Comparison of ENCODE assay signal across 20 cellular contexts in genomic region chr22:30514252-30514651, GRCh38. TPM values are rescaled to one million over a fixed set of nuclear protein-coding genes. Genes with fewer than 3 reads are reported as not detected.
DNase-seq lines count a peak whose midpoint lies in the region; ATAC-seq, FAIRE-seq and TF ChIP-seq lines count a peak whose summit lies in the region.
"Had no signal": no experiment of that assay in that cellular context is flagged by ENCODE, and none has a peak within 500 bp of the region (broad histone marks: within the 10 kb centered on the region; RNA-seq: fewer than 3 reads in every experiment).

No MANE protein-coding gene starts in this region.

- H3K27ac ChIP-seq in HepG2 (ENCODE audit: extremely low read length, insufficient read depth, low read length), result no peak overlapping the region
- H3K27ac ChIP-seq: C4-2B, GM23248 had no signal

- TF ChIP-seq EP300 in HepG2 (IDR thresholded peaks at IDR 0.05; ENCODE audit: low read depth in 2 of 2, low read length in 2 of 2) (no peak), HepG2 (CRISPR knock-in tag; IDR thresholded peaks at IDR 0.05; ENCODE audit: borderline replicate concordance) (no peak)

- H3K9me3 ChIP-seq in T-helper 17 cell (ENCODE audit: control insufficient read depth, low read length, poor library complexity, severe bottlenecking) (no peaks in the 10 kb centered on the region), HepG2 (ENCODE audit: low read length) (no peaks in the 10 kb centered on the region)
- H3K9me3 ChIP-seq: BE2C, Caco-2, HAP-1 had no signal

- H2AFZ ChIP-seq in HepG2 (ENCODE audit: low read length), result no peak overlapping the region
- H2AFZ ChIP-seq: GM23248 had no signal

- TF ChIP-seq CTCF in HepG2 (CRISPR knock-in tag; IDR thresholded peaks at IDR 0.05), result no peak

- H3K4me1 ChIP-seq in HepG2 (ENCODE audit: insufficient read depth, low read length), result peaks cover 40% of the 10 kb centered on the region
- H3K4me1 ChIP-seq: BE2C, Caco-2, HAP-1 had no signal

- H3K4me2 ChIP-seq in HepG2 (ENCODE audit: low read depth, low read length), result no peak overlapping the region

- no peaks in the 10 kb centered on the region for H3K36me3 Mint-ChIP-seq in T-helper 17 cell (ENCODE audit: low read depth)
- H3K36me3 Mint-ChIP-seq in stimulated activated effector memory CD8-positive, alpha-beta T cell treated with anti-CD3 and anti-CD28 coated beads, Interleukin-12 subunit alpha, Interleukin-12 subunit beta, amount 100 ng/mL, for 72 hours, result no peaks in the 10 kb centered on the region

- FAIRE-seq in HepG2 (lab: Jason Lieb, UNC) (no peak), HTR-8/SVneo (lab: Jason Lieb, UNC) (no peak)
- FAIRE-seq: A204.1, D721Med, GM12892 had no signal

- peaks cover 21% of the 10 kb centered on the region for H3K27me3 Mint-ChIP-seq in T-helper 17 cell
- H3K27me3 Mint-ChIP-seq: CD4-positive, alpha-beta T cell had no signal

- no peaks in the 10 kb centered on the region for H4K20me1 ChIP-seq in HepG2 (ENCODE audit: insufficient read depth, low read length)

- no TSS peak for BruUV-seq in HepG2 (replicated peaks; lab: Mats Ljungman, UMichigan)

- intact Hi-C loops in HepG2 (cut with micrococcal nuclease; ENCODE audit: unreplicated experiment), result no loop called here

- no peak overlapping the region for H3K4me3 ChIP-seq in HepG2 (replicated peaks in 1 of 3; ENCODE audit: insufficient read depth in 1 of 3, low read depth in 2 of 3, low read length in 3 of 3)
- H3K4me3 ChIP-seq: GM23248, HAP-1 had no signal

- in situ Hi-C loops in G401 (cut with HindIII; ENCODE audit: low sequenced_read_pairs), result no loop called here
- in situ Hi-C loops in HepG2 (cut with HindIII; ENCODE audit: extremely low pct_ligation_motif_present, low pct_unique_long_range_greater_than_20kb), result no loop called here

- 0 out of 5 replicates have a peak, but pooled peaks cover 1 to 4% of the 10 kb centered on the region in 2 experiments for H3K27me3 ChIP-seq in HepG2 (ENCODE audit: control insufficient read depth in 1 of 2, insufficient read depth in 2 of 2, low read length in 2 of 2)
- H3K27me3 ChIP-seq: BE2C had no signal

- TF ChIP-seq RAD21 in HepG2 (CRISPR knock-in tag; IDR thresholded peaks at IDR 0.05), result no peak

- DNase-seq in G401 (ENCODE audit: low spot score), result peak; percentile 51
- DNase-seq in T-helper 17 cell, result no peak
- no peak for DNase-seq in HepG2 (ENCODE audit: low spot score)
- DNase-seq in stimulated activated effector memory CD8-positive, alpha-beta T cell treated with anti-CD3 and anti-CD28 coated beads, Interleukin-12 subunit alpha, Interleukin-12 subunit beta, amount 100 ng/mL, for 72 hours (ENCODE audit: low spot score in 2 of 2), result no peak
- no peak for DNase-seq in HTR-8/SVneo (ENCODE audit: insufficient read length, low spot score)
- no peak for DNase-seq in 8988T
- DNase-seq: ACHN; BE2C; Caco-2; CD4-positive, alpha-beta T cell; GDM1; GM23248; KG1 had no signal

- CTCF ChIA-PET in HepG2 (lab: Yijun Ruan, JAX; ENCODE audit: low intra/inter-chr PET ratio, low total read pairs), result no interaction called here

- POLR2A ChIA-PET in HepG2 (lab: Yijun Ruan, JAX), result no interaction called here

- H3K9ac ChIP-seq in HepG2 (ENCODE audit: insufficient read depth, low read depth, low read length), result no peak overlapping the region
- H3K9ac ChIP-seq: GM23248 had no signal

- 0% methylated on average over 1 of the region's 4 CpGs for WGBS in HepG2 (ENCODE audit: low lambda C conversion rate)

- no peaks in the 10 kb centered on the region for H3K79me2 ChIP-seq in HepG2 (ENCODE audit: insufficient read depth, low read length)

- H3K9me3 Mint-ChIP-seq in stimulated activated effector memory CD8-positive, alpha-beta T cell treated with anti-CD3 and anti-CD28 coated beads, Interleukin-12 subunit alpha, Interleukin-12 subunit beta, amount 100 ng/mL, for 72 hours, result no peaks in the 10 kb centered on the region
- H3K9me3 Mint-ChIP-seq: CD4-positive, alpha-beta T cell had no signal

- ATAC-seq in T-helper 17 cell (no peak), HepG2 (peak; percentile 76), HG03521 (IDR thresholded peaks at IDR 0.05; ENCODE audit: unreplicated experiment) (no peak)
- ATAC-seq in stimulated activated effector memory CD8-positive, alpha-beta T cell treated with anti-CD3 and anti-CD28 coated beads, Interleukin-12 subunit alpha, Interleukin-12 subunit beta, amount 100 ng/mL, for 72 hours, result no peak

- TF ChIP-seq POLR2A in HepG2 (IDR thresholded peaks at IDR 0.05; ENCODE audit: insufficient read depth in 1 of 2, low read depth in 2 of 2, low read length in 2 of 2), result no peak

- H3K36me3 ChIP-seq in HepG2 (replicated peaks in 1 of 2; ENCODE audit: control insufficient read depth in 1 of 2, insufficient read depth in 2 of 2, low read length in 2 of 2), result no peaks in the 10 kb centered on the region
- H3K36me3 ChIP-seq: BE2C, HAP-1 had no signal

- no peaks in the 10 kb centered on the region for H3K4me1 Mint-ChIP-seq in T-helper 17 cell
- H3K4me1 Mint-ChIP-seq in stimulated activated effector memory CD8-positive, alpha-beta T cell treated with anti-CD3 and anti-CD28 coated beads, Interleukin-12 subunit alpha, Interleukin-12 subunit beta, amount 100 ng/mL, for 72 hours, result no peaks in the 10 kb centered on the region

- peak overlapping the region; percentile 19 for H3K4me3 Mint-ChIP-seq in T-helper 17 cell
- no peak overlapping the region for H3K4me3 Mint-ChIP-seq in stimulated activated effector memory CD8-positive, alpha-beta T cell treated with anti-CD3 and anti-CD28 coated beads, Interleukin-12 subunit alpha, Interleukin-12 subunit beta, amount 100 ng/mL, for 72 hours
- H3K4me3 Mint-ChIP-seq: CD4-positive, alpha-beta T cell had no signal

- no peak overlapping the region for H3K27ac Mint-ChIP-seq in T-helper 17 cell
- H3K27ac Mint-ChIP-seq in stimulated activated effector memory CD8-positive, alpha-beta T cell treated with anti-CD3 and anti-CD28 coated beads, Interleukin-12 subunit alpha, Interleukin-12 subunit beta, amount 100 ng/mL, for 72 hours, result peak overlapping the region; percentile 38
- H3K27ac Mint-ChIP-seq: CD4-positive, alpha-beta T cell had no signal

RNA-seq across cellular contexts. Expression of gene SEC14L4, which starts 8.8 kb away (rescaled TPM):
- total RNA-seq in G401 (2014; rRNA removed; shearing (Covaris generic)), result not detected in 2 replicates
- total RNA-seq in T-helper 17 cell (not detected), HepG2 (2016; rRNA removed; fragmentation: Illumina TruSeq; extraction: Trizol) (not detected in 2 replicates)
- total RNA-seq in HepG2 (2016; cell fraction: cytosol; rRNA removed; fragmentation: Illumina TruSeq; extraction: Trizol; ENCODE audit: low read depth), result not detected in 2 replicates
- 0.04 TPM in 1 of 2 replicates, not detected in the other for total RNA-seq in HepG2 (2016; cell fraction: insoluble cytoplasmic fraction; rRNA removed; fragmentation: Illumina TruSeq; extraction: Trizol)
- not detected in 2 replicates for total RNA-seq in HepG2 (2016; cell fraction: membrane; rRNA removed; fragmentation: Illumina TruSeq; extraction: Trizol)
- total RNA-seq in HepG2 (2016; cell fraction: nucleus; rRNA removed; fragmentation: Illumina TruSeq; extraction: Trizol), result not detected in 2 replicates
- 0.59 and 0.93 TPM in 2 replicates for polyA plus RNA-seq in HepG2 (2011; rRNA removed)
- polyA plus RNA-seq in HepG2 (2011; cell fraction: cytosol; rRNA removed), result 0.39 and 0.47 TPM in 2 replicates
- polyA plus RNA-seq in HepG2 (2011; cell fraction: nucleus; rRNA removed), result 1.6 and 2.3 TPM in 2 replicates
- 0.58 and 0.65 TPM in 2 replicates for polyA plus RNA-seq in HepG2 (2012)
- not detected in 2 replicates for polyA plus RNA-seq in HepG2 (2016; cell fraction: cytosol; fragmentation: Illumina TruSeq; extraction: Trizol; ENCODE audit: low read depth)
- polyA plus RNA-seq in HepG2 (2016; cell fraction: insoluble cytoplasmic fraction; fragmentation: Illumina TruSeq; extraction: Trizol; ENCODE audit: low read depth), result not detected in 2 replicates
- polyA plus RNA-seq in HepG2 (2016; cell fraction: membrane; fragmentation: Illumina TruSeq; extraction: Trizol; ENCODE audit: low read depth), result not detected in 2 replicates
- not detected in 2 replicates for polyA plus RNA-seq in HepG2 (2016; cell fraction: nucleus; fragmentation: Illumina TruSeq; extraction: Trizol; ENCODE audit: insufficient read depth, low read depth)
- 0.94 and 6.3 TPM in 2 replicates for polyA minus RNA-seq in HepG2 (2011; rRNA and poly(A)+ RNA removed; ENCODE audit: low replicate concordance)
- 0.40 TPM in 1 of 2 replicates, not detected in the other for polyA minus RNA-seq in HepG2 (2011; cell fraction: cytosol; rRNA and poly(A)+ RNA removed)
- polyA minus RNA-seq in HepG2 (2011; cell fraction: nucleus; rRNA and poly(A)+ RNA removed), result 0.13 and 0.99 TPM in 2 replicates
- total RNA-seq: Caco-2; CD4-positive, alpha-beta T cell; H4 had no signal

RNA-seq across cellular contexts. Expression of gene SEC14L6, which starts 32.3 kb away (rescaled TPM):
- total RNA-seq in G401 (2014; rRNA removed; shearing (Covaris generic)), result not detected in 2 replicates
- total RNA-seq in T-helper 17 cell (not detected), HepG2 (2016; rRNA removed; fragmentation: Illumina TruSeq; extraction: Trizol) (0.09 and 0.11 TPM in 2 replicates)
- not detected in 2 replicates for total RNA-seq in HepG2 (2016; cell fraction: cytosol; rRNA removed; fragmentation: Illumina TruSeq; extraction: Trizol; ENCODE audit: low read depth)
- 0.04 and 0.09 TPM in 2 replicates for total RNA-seq in HepG2 (2016; cell fraction: insoluble cytoplasmic fraction; rRNA removed; fragmentation: Illumina TruSeq; extraction: Trizol)
- 0.17 and 0.19 TPM in 2 replicates for total RNA-seq in HepG2 (2016; cell fraction: membrane; rRNA removed; fragmentation: Illumina TruSeq; extraction: Trizol)
- 0.16 and 0.34 TPM in 2 replicates for total RNA-seq in HepG2 (2016; cell fraction: nucleus; rRNA removed; fragmentation: Illumina TruSeq; extraction: Trizol)
- polyA plus RNA-seq in HepG2 (2011; rRNA removed), result 9.3 and 13.7 TPM in 2 replicates
- 4.5 and 7.7 TPM in 2 replicates for polyA plus RNA-seq in HepG2 (2011; cell fraction: cytosol; rRNA removed)
- polyA plus RNA-seq in HepG2 (2011; cell fraction: nucleus; rRNA removed), result 19.8 and 19.9 TPM in 2 replicates
- 4.9 and 5.3 TPM in 2 replicates for polyA plus RNA-seq in HepG2 (2012)
- 0.11 TPM in 1 of 2 replicates, not detected in the other for polyA plus RNA-seq in HepG2 (2016; cell fraction: cytosol; fragmentation: Illumina TruSeq; extraction: Trizol; ENCODE audit: low read depth)
- 0.13 and 0.31 TPM in 2 replicates for polyA plus RNA-seq in HepG2 (2016; cell fraction: insoluble cytoplasmic fraction; fragmentation: Illumina TruSeq; extraction: Trizol; ENCODE audit: low read depth)
- polyA plus RNA-seq in HepG2 (2016; cell fraction: membrane; fragmentation: Illumina TruSeq; extraction: Trizol; ENCODE audit: low read depth), result 0.05 and 0.07 TPM in 2 replicates
- polyA plus RNA-seq in HepG2 (2016; cell fraction: nucleus; fragmentation: Illumina TruSeq; extraction: Trizol; ENCODE audit: insufficient read depth, low read depth), result 0.21 and 0.25 TPM in 2 replicates
- polyA minus RNA-seq in HepG2 (2011; rRNA and poly(A)+ RNA removed; ENCODE audit: low replicate concordance), result 6.8 TPM in 1 of 2 replicates, not detected in the other
- 0.79 and 4.5 TPM in 2 replicates for polyA minus RNA-seq in HepG2 (2011; cell fraction: cytosol; rRNA and poly(A)+ RNA removed)
- 3.6 and 5.5 TPM in 2 replicates for polyA minus RNA-seq in HepG2 (2011; cell fraction: nucleus; rRNA and poly(A)+ RNA removed)
- total RNA-seq: CD4-positive, alpha-beta T cell; GM23248; H4 had no signal
- polyA plus RNA-seq: GM23248 had no signal

RNA-seq across cellular contexts. Expression of gene SEC14L3, which starts 42.4 kb away (rescaled TPM):
- not detected in 2 replicates for total RNA-seq in G401 (2014; rRNA removed; shearing (Covaris generic))
- total RNA-seq in T-helper 17 cell (not detected), HepG2 (2016; rRNA removed; fragmentation: Illumina TruSeq; extraction: Trizol) (not detected in 2 replicates)
- total RNA-seq in HepG2 (2016; cell fraction: cytosol; rRNA removed; fragmentation: Illumina TruSeq; extraction: Trizol; ENCODE audit: low read depth), result not detected in 2 replicates
- not detected in 2 replicates for total RNA-seq in HepG2 (2016; cell fraction: insoluble cytoplasmic fraction; rRNA removed; fragmentation: Illumina TruSeq; extraction: Trizol)
- not detected in 2 replicates for total RNA-seq in HepG2 (2016; cell fraction: membrane; rRNA removed; fragmentation: Illumina TruSeq; extraction: Trizol)
- total RNA-seq in HepG2 (2016; cell fraction: nucleus; rRNA removed; fragmentation: Illumina TruSeq; extraction: Trizol), result not detected in 2 replicates
- not detected in 2 replicates for polyA plus RNA-seq in HepG2 (2011; rRNA removed)
- not detected in 2 replicates for polyA plus RNA-seq in HepG2 (2011; cell fraction: cytosol; rRNA removed)
- not detected in 2 replicates for polyA plus RNA-seq in HepG2 (2011; cell fraction: nucleus; rRNA removed)
- polyA plus RNA-seq in HepG2 (2012), result not detected in 2 replicates
- not detected in 2 replicates for polyA plus RNA-seq in HepG2 (2016; cell fraction: cytosol; fragmentation: Illumina TruSeq; extraction: Trizol; ENCODE audit: low read depth)
- polyA plus RNA-seq in HepG2 (2016; cell fraction: insoluble cytoplasmic fraction; fragmentation: Illumina TruSeq; extraction: Trizol; ENCODE audit: low read depth), result not detected in 2 replicates
- polyA plus RNA-seq in HepG2 (2016; cell fraction: membrane; fragmentation: Illumina TruSeq; extraction: Trizol; ENCODE audit: low read depth), result not detected in 2 replicates
- polyA plus RNA-seq in HepG2 (2016; cell fraction: nucleus; fragmentation: Illumina TruSeq; extraction: Trizol; ENCODE audit: insufficient read depth, low read depth), result not detected in 2 replicates
- polyA minus RNA-seq in HepG2 (2011; rRNA and poly(A)+ RNA removed; ENCODE audit: low replicate concordance), result 0.07 TPM in 1 of 2 replicates, not detected in the other
- polyA minus RNA-seq in HepG2 (2011; cell fraction: cytosol; rRNA and poly(A)+ RNA removed), result not detected in 2 replicates
- polyA minus RNA-seq in HepG2 (2011; cell fraction: nucleus; rRNA and poly(A)+ RNA removed), result not detected in 2 replicates
- total RNA-seq: Caco-2; CD4-positive, alpha-beta T cell; GM23248; H4 had no signal
- polyA plus RNA-seq: GM23248 had no signal
